Comparison of ENCODE assay signal across 25 cellular contexts in the genomic region with DNA sequence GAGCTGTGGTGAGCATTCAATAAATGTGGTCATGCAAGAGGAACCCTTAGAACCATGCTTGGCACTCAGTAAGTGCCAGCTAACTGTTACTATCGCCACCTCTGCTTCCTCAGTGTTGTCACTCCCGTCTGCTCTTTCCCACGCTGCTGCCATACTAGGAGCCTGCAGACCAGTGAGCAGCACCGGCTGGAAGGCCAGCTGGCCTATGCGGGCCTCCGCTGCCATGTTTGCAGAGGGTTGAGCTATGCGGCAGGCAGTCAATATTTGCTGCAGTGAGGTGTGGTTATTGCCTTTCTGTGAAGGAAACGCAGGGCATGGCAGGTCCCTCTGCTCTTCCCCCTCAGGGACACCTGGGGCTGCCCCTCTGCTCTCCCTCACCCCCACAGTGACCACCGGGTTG. TPM values are rescaled to one million over a fixed set of nuclear protein-coding genes. Genes with fewer than 3 reads are reported as not detected.
DNase-seq lines count a peak whose midpoint lies in the region; ATAC-seq and TF ChIP-seq lines count a peak whose summit lies in the region.
"Had no signal": no experiment of that assay in that cellular context is flagged by ENCODE, and none has a peak within 500 bp of the region (broad histone marks: within the 10 kb centered on the region; RNA-seq: fewer than 3 reads in every experiment).

No MANE protein-coding gene starts in this region.

- H4K8ac ChIP-seq in mesenchymal stem cell (ENCODE audit: low read length): peak overlapping the region; percentile 71

- H3K4me3 ChIP-seq in mesenchymal stem cell (ENCODE audit: insufficient read depth in 1 of 2, low read depth in 1 of 2, low read length in 2 of 2) (no peak overlapping the region), stomach (no peak overlapping the region), right cardiac atrium (ENCODE audit: low read length) (no peak overlapping the region)
- H3K4me3 ChIP-seq in naive thymus-derived CD4-positive, alpha-beta T cell (ENCODE audit: low read length): no peak overlapping the region
- H3K4me3 ChIP-seq: A549, heart right ventricle, right lobe of liver had no signal

- H3K27ac Mint-ChIP-seq in naive thymus-derived CD4-positive, alpha-beta T cell: peak overlapping the region in 1 of 9 donors; percentile 18
- no peak overlapping the region for H3K27ac Mint-ChIP-seq in glutamatergic neuron (ENCODE audit: unreplicated experiment)
- H3K27ac Mint-ChIP-seq: activated B cell treated with CpG ODN at 0.5 μM for 24 hours; activated CD8-positive, alpha-beta T cell treated with anti-CD3 and anti-CD28 coated beads for 36 hours; immature natural killer cell; stimulated activated naive B cell treated with anti-CD40 and anti-IgM and Interleukin-4, amounts not matched to agents 10 μg/mL and 1 μg/mL and 100 μg/mL, for 72 hours had no signal

- no peak overlapping the region for H3K4me2 ChIP-seq in mesenchymal stem cell (ENCODE audit: low read length, poor library complexity, severe bottlenecking)
- H3K4me2 ChIP-seq: A549, SK-N-SH had no signal

- H3K27ac ChIP-seq in caudate nucleus (ENCODE audit: low read depth, low read length) (peak overlapping the region; percentile 64), mesenchymal stem cell (ENCODE audit: low read length, poor library complexity, severe bottlenecking) (peak overlapping the region; percentile 2), stomach (peak overlapping the region; percentile 53 to 81 (median 76)), right cardiac atrium (ENCODE audit: low read length) (no peak overlapping the region)
- H3K27ac ChIP-seq in naive thymus-derived CD4-positive, alpha-beta T cell (ENCODE audit: low read depth, low read length): no peak overlapping the region
- H3K27ac ChIP-seq: A549, right lobe of liver had no signal

- in situ Hi-C loops in G401 (cut with HindIII; ENCODE audit: low sequenced_read_pairs): no loop called here

- H3K27me3 Mint-ChIP-seq in naive thymus-derived CD4-positive, alpha-beta T cell: no peaks in the 10 kb centered on the region
- H3K27me3 Mint-ChIP-seq in glutamatergic neuron (ENCODE audit: unreplicated experiment): peaks cover 6% of the 10 kb centered on the region
- H3K27me3 Mint-ChIP-seq: activated B cell treated with CpG ODN at 0.5 μM for 24 hours; activated CD8-positive, alpha-beta T cell treated with anti-CD3 and anti-CD28 coated beads for 36 hours; effector memory CD8-positive, alpha-beta T cell; stimulated activated naive B cell treated with anti-CD40 and anti-IgM and Interleukin-4, amounts not matched to agents 10 μg/mL and 1 μg/mL and 100 μg/mL, for 72 hours had no signal

- POLR2A ChIA-PET in naive thymus-derived CD4-positive, alpha-beta T cell (lab: Charles Lee): interaction anchor here (1.2 kb wide), 1 partner anchor 37 kb away, joined by 3 read pairs; no protein-coding TSS in a partner anchor

- H3K27me3 ChIP-seq in mesenchymal stem cell (ENCODE audit: control insufficient read depth in 1 of 2, insufficient read depth in 1 of 2, low read length in 2 of 2): no peaks in the 10 kb centered on the region
- no peaks in the 10 kb centered on the region for H3K27me3 ChIP-seq in stomach
- no peaks in the 10 kb centered on the region for H3K27me3 ChIP-seq in naive thymus-derived CD4-positive, alpha-beta T cell (ENCODE audit: control insufficient read depth in 2 of 2, insufficient read depth in 2 of 2, low read length in 2 of 2)
- H3K27me3 ChIP-seq in right cardiac atrium (ENCODE audit: control insufficient read depth, insufficient read depth): no peaks in the 10 kb centered on the region
- H3K27me3 ChIP-seq: BE2C, heart right ventricle, right lobe of liver had no signal

- H2BK5ac ChIP-seq in mesenchymal stem cell (ENCODE audit: low read depth, low read length, poor library complexity, severe bottlenecking): no peak overlapping the region

- DNase-seq in G401 (ENCODE audit: low spot score) (peak; percentile 28), caudate nucleus (lab: John Stamatoyannopoulos, UW) (peak in 1 of 61 donors; percentile 7), mesenchymal stem cell (no peak), stomach (peak; percentile 69), right cardiac atrium (no peak), glutamatergic neuron (no peak)
- DNase-seq in naive thymus-derived CD4-positive, alpha-beta T cell: no peak
- DNase-seq: activated B cell treated with CpG ODN at 0.5 μM for 24 hours; activated CD8-positive, alpha-beta T cell treated with anti-CD3 and anti-CD28 coated beads for 36 hours; activated naive CD4-positive, alpha-beta T cell treated with Interleukin-2 at 50 U/mL for 16 hours; activated T-cell treated with anti-CD3 and anti-CD28 coated beads, Interleukin-2, amount 50 U/mL, for 1 hour; BE2C; effector memory CD8-positive, alpha-beta T cell; heart right ventricle; immature natural killer cell; NCI-H1105 treated with DMSO at 0.1 percent for 48 hours; NCI-H524; occipital lobe; right lobe of liver; RPMI8226; SK-N-SH; stimulated activated naive B cell treated with anti-CD40 and anti-IgM and Interleukin-4, amounts not matched to agents 10 μg/mL and 1 μg/mL and 100 μg/mL, for 72 hours had no signal

- H3K9me3 ChIP-seq in mesenchymal stem cell (ENCODE audit: control insufficient read depth, low read length): no peaks in the 10 kb centered on the region
- H3K9me3 ChIP-seq in stomach: no peaks in the 10 kb centered on the region
- H3K9me3 ChIP-seq in naive thymus-derived CD4-positive, alpha-beta T cell (ENCODE audit: control insufficient read depth in 2 of 3, low read length in 3 of 3): no peaks in the 10 kb centered on the region
- H3K9me3 ChIP-seq in right cardiac atrium (ENCODE audit: control insufficient read depth, low read length): no peaks in the 10 kb centered on the region
- H3K9me3 ChIP-seq: A549, BE2C, Caco-2, heart right ventricle, right lobe of liver, SK-N-SH had no signal

- H4K91ac ChIP-seq in mesenchymal stem cell (ENCODE audit: low read length): no peak overlapping the region

- H3K14ac ChIP-seq in mesenchymal stem cell (ENCODE audit: low read length in 2 of 2): no peak overlapping the region

- ATAC-seq in naive thymus-derived CD4-positive, alpha-beta T cell: no peak
- ATAC-seq in GM19452 (IDR thresholded peaks at IDR 0.05; ENCODE audit: unreplicated experiment) (no peak), right cardiac atrium (no peak)
- ATAC-seq: A549; activated CD8-positive, alpha-beta T cell treated with anti-CD3 and anti-CD28 coated beads for 36 hours; effector memory CD8-positive, alpha-beta T cell; heart right ventricle; right lobe of liver; stimulated activated naive B cell treated with anti-CD40 and anti-IgM and Interleukin-4, amounts not matched to agents 10 μg/mL and 1 μg/mL and 100 μg/mL, for 72 hours had no signal

- H2AK5ac ChIP-seq in mesenchymal stem cell (ENCODE audit: low read length, severe bottlenecking): peak overlapping the region; percentile 21

- peak overlapping the region in 1 of 2 experiments; percentile 18 for H3K23ac ChIP-seq in mesenchymal stem cell (ENCODE audit: low read length in 2 of 2)

- peak overlapping the region; percentile 31 for H3K9ac ChIP-seq in mesenchymal stem cell (ENCODE audit: low read length)
- H3K9ac ChIP-seq: SK-N-SH had no signal

- H3K4ac ChIP-seq in mesenchymal stem cell (ENCODE audit: low read depth in 1 of 2, low read length in 2 of 2): no peak overlapping the region

- H3K4me1 ChIP-seq in mesenchymal stem cell (ENCODE audit: control insufficient read depth, insufficient read depth, low read depth, low read length): peaks cover 28% of the 10 kb centered on the region
- H3K4me1 ChIP-seq in stomach: peaks cover 31 to 70% (median 45%) of the 10 kb centered on the region in 4 donors
- no peaks in the 10 kb centered on the region for H3K4me1 ChIP-seq in naive thymus-derived CD4-positive, alpha-beta T cell (ENCODE audit: control insufficient read depth in 2 of 2, insufficient read depth in 2 of 2, low read length in 2 of 2)
- peaks cover 11% of the 10 kb centered on the region for H3K4me1 ChIP-seq in right cardiac atrium (ENCODE audit: control insufficient read depth, insufficient read depth, low read length)
- H3K4me1 ChIP-seq: A549, BE2C, Caco-2 had no signal

- no peak for TF ChIP-seq CTCF in stomach (IDR thresholded peaks at IDR 0.05)
- TF ChIP-seq CTCF in glutamatergic neuron (IDR thresholded peaks at IDR 0.05; ENCODE audit: partially characterized antibody, unreplicated experiment): no peak

- peaks cover under 1 to 14% (median 11%) of the 10 kb centered on the region in 7 donors for H3K4me1 Mint-ChIP-seq in naive thymus-derived CD4-positive, alpha-beta T cell
- H3K4me1 Mint-ChIP-seq in glutamatergic neuron (ENCODE audit: low read depth, unreplicated experiment): no peaks in the 10 kb centered on the region

- 95% methylated on average over 9 of the region's 9 CpGs for whole genome bisulfite sequencing in mesenchymal stem cell
- 30 to 50% (median 47%) methylated on average over 9 of the region's 9 CpGs for WGBS in stomach, 5 donors
- 82% methylated on average over 9 of the region's 9 CpGs for WGBS in right cardiac atrium

- H3K36me3 Mint-ChIP-seq in naive thymus-derived CD4-positive, alpha-beta T cell: peaks cover 0 to 24% (median 10%) of the 10 kb centered on the region in 5 donors
- H3K36me3 Mint-ChIP-seq in glutamatergic neuron (ENCODE audit: unreplicated experiment): no peaks in the 10 kb centered on the region

- peak overlapping the region in 1 of 2 experiments; percentile 18 for H2BK12ac ChIP-seq in mesenchymal stem cell (ENCODE audit: low read length in 2 of 2)

- H3K79me1 ChIP-seq in mesenchymal stem cell (replicated peaks; ENCODE audit: low read length, poor library complexity, severe bottlenecking): peaks cover 13% of the 10 kb centered on the region

- H3K18ac ChIP-seq in mesenchymal stem cell (ENCODE audit: low read depth in 1 of 2, low read length in 2 of 2): no peak overlapping the region

- no peaks in the 10 kb centered on the region for H3K9me3 Mint-ChIP-seq in naive thymus-derived CD4-positive, alpha-beta T cell
- peaks cover 3% of the 10 kb centered on the region for H3K9me3 Mint-ChIP-seq in glutamatergic neuron (ENCODE audit: unreplicated experiment)
- H3K9me3 Mint-ChIP-seq: activated B cell treated with CpG ODN at 0.5 μM for 24 hours; activated CD8-positive, alpha-beta T cell treated with anti-CD3 and anti-CD28 coated beads for 36 hours; effector memory CD8-positive, alpha-beta T cell; immature natural killer cell; stimulated activated naive B cell treated with anti-CD40 and anti-IgM and Interleukin-4, amounts not matched to agents 10 μg/mL and 1 μg/mL and 100 μg/mL, for 72 hours had no signal

- intact Hi-C loops in stomach (cut with DNase I; ENCODE audit: low total_unique reads): no loop called here
- intact Hi-C loops in naive thymus-derived CD4-positive, alpha-beta T cell (cut with micrococcal nuclease): no loop called here
- intact Hi-C loops in right cardiac atrium (cut with DNase I): no loop called here

- H2BK120ac ChIP-seq in mesenchymal stem cell (ENCODE audit: low read depth, low read length): no peak overlapping the region

- CTCF ChIA-PET in naive thymus-derived CD4-positive, alpha-beta T cell (lab: Charles Lee): interaction anchor here (0.6 kb wide), 1 partner anchor 42 kb away, joined by 3 read pairs; no protein-coding TSS in a partner anchor

- no peak for TF ChIP-seq EP300 in stomach (IDR thresholded peaks at IDR 0.05)

- no peak overlapping the region for H3K4me3 Mint-ChIP-seq in naive thymus-derived CD4-positive, alpha-beta T cell
- H3K4me3 Mint-ChIP-seq in glutamatergic neuron (ENCODE audit: unreplicated experiment): no peak overlapping the region
- H3K4me3 Mint-ChIP-seq: activated B cell treated with CpG ODN at 0.5 μM for 24 hours; activated CD8-positive, alpha-beta T cell treated with anti-CD3 and anti-CD28 coated beads for 36 hours; effector memory CD8-positive, alpha-beta T cell; immature natural killer cell; stimulated activated naive B cell treated with anti-CD40 and anti-IgM and Interleukin-4, amounts not matched to agents 10 μg/mL and 1 μg/mL and 100 μg/mL, for 72 hours had no signal

- no peak for TF ChIP-seq POLR2A in stomach (IDR thresholded peaks at IDR 0.05)

- no peak overlapping the region for H2AFZ ChIP-seq in mesenchymal stem cell (ENCODE audit: low read depth, low read length)

- H2BK15ac ChIP-seq in mesenchymal stem cell (ENCODE audit: low read depth, poor library complexity, severe bottlenecking): no peak overlapping the region

- H3K36me3 ChIP-seq in mesenchymal stem cell (ENCODE audit: control insufficient read depth in 1 of 2, insufficient read depth in 2 of 2, low read depth in 1 of 2, low read length in 2 of 2) (peaks cover 54 to 57% of the 10 kb centered on the region in 2 experiments), stomach (peaks cover 48 to 96% (median 86%) of the 10 kb centered on the region in 4 donors)
- H3K36me3 ChIP-seq in naive thymus-derived CD4-positive, alpha-beta T cell (ENCODE audit: control insufficient read depth in 2 of 3, insufficient read depth in 3 of 3, low read length in 3 of 3): peaks cover 0 to 58% (median 4%) of the 10 kb centered on the region in 3 experiments

RNA-seq across cellular contexts. Expression of gene KMT5A, which starts 13.0 kb away (rescaled TPM):
- 24.1 and 58.2 TPM in 2 replicates for total RNA-seq in G401 (2014; rRNA removed; shearing (Covaris generic))
- 47.0 TPM for polyA plus RNA-seq in mesenchymal stem cell (2013, experiment 1 of 2)
- 48.9 TPM for polyA plus RNA-seq in mesenchymal stem cell (2013, experiment 2 of 2)
- total RNA-seq in stomach (10 to 100 TPM; 22.8 to 64.6 (median 46.1) TPM), right cardiac atrium (10 to 100 TPM; 19.8 to 26.8 (median 22.6) TPM), glutamatergic neuron (ENCODE audit: unreplicated experiment) (53.6 TPM)
- polyA plus RNA-seq in stomach (10 to 100 TPM; 16.5 to 20.4 (median 16.6) TPM), right cardiac atrium (15.1 TPM)
- total RNA-seq in naive thymus-derived CD4-positive, alpha-beta T cell: 10 to 100 TPM; 24.4 to 57.4 (median 28.3) TPM
- 1 to 10 TPM; 1.4 to 3.1 TPM for polyA plus RNA-seq in naive thymus-derived CD4-positive, alpha-beta T cell

RNA-seq across cellular contexts. Expression of gene SBNO1, which starts 32.3 kb away (rescaled TPM):
- 9.7 and 16.0 TPM in 2 replicates for total RNA-seq in G401 (2014; rRNA removed; shearing (Covaris generic))
- polyA plus RNA-seq in mesenchymal stem cell (2013, experiment 1 of 2): 21.8 TPM
- 21.4 TPM for polyA plus RNA-seq in mesenchymal stem cell (2013, experiment 2 of 2)
- total RNA-seq in stomach (10 to 100 TPM in 4 of 5 donors, 1 to 10 TPM in 1; 6.4 to 35.6 (median 17.7) TPM), right cardiac atrium (10 to 100 TPM; 22.3 to 28.7 (median 26.8) TPM), glutamatergic neuron (ENCODE audit: unreplicated experiment) (50.9 TPM)
- polyA plus RNA-seq in stomach (1 to 10 TPM; 3.4 to 4.1 (median 3.6) TPM), right cardiac atrium (5.7 TPM)
- total RNA-seq in naive thymus-derived CD4-positive, alpha-beta T cell: 10 to 100 TPM; 30.1 to 49.9 (median 43.7) TPM
- 10 to 100 TPM; 31.6 to 34.0 TPM for polyA plus RNA-seq in naive thymus-derived CD4-positive, alpha-beta T cell

RNA-seq across cellular contexts. Expression of gene RILPL2, which starts 39.5 kb away (rescaled TPM):
- total RNA-seq in G401 (2014; rRNA removed; shearing (Covaris generic)): 5.0 and 7.4 TPM in 2 replicates
- polyA plus RNA-seq in mesenchymal stem cell (2013, experiment 1 of 2): 5.2 TPM
- polyA plus RNA-seq in mesenchymal stem cell (2013, experiment 2 of 2): 5.5 TPM
- total RNA-seq in stomach (1 to 10 TPM; 2.0 to 5.3 (median 3.8) TPM), right cardiac atrium (1 to 10 TPM; 3.4 to 4.0 (median 3.8) TPM), glutamatergic neuron (ENCODE audit: unreplicated experiment) (0.10 TPM)
- polyA plus RNA-seq in stomach (1 to 10 TPM; 4.6 to 5.9 (median 5.5) TPM), right cardiac atrium (4.3 TPM)
- 10 to 100 TPM in 1 of 5 experiments, 1 to 10 TPM in 4; 4.3 to 12.8 (median 5.6) TPM for total RNA-seq in naive thymus-derived CD4-positive, alpha-beta T cell
- polyA plus RNA-seq in naive thymus-derived CD4-positive, alpha-beta T cell: 1 to 10 TPM; 5.5 to 5.6 TPM

Comparison
In these comparisons a context has a peak if more than half of its experiments do, and no peak if none do; other contexts are left out.
1. DNase-seq: peak in G401 (single experiment) and stomach (single experiment); none in mesenchymal stem cell (single experiment), naive thymus-derived CD4-positive, alpha-beta T cell (0 of 9), right cardiac atrium (0 of 3) and glutamatergic neuron (single experiment).
2. H3K27ac ChIP-seq: peak in caudate nucleus (single experiment), mesenchymal stem cell (single experiment) and stomach (5 of 5); none in naive thymus-derived CD4-positive, alpha-beta T cell (single experiment) and right cardiac atrium (single experiment).